ENCODE assay signal across 2 cellular contexts in the genomic region with DNA sequence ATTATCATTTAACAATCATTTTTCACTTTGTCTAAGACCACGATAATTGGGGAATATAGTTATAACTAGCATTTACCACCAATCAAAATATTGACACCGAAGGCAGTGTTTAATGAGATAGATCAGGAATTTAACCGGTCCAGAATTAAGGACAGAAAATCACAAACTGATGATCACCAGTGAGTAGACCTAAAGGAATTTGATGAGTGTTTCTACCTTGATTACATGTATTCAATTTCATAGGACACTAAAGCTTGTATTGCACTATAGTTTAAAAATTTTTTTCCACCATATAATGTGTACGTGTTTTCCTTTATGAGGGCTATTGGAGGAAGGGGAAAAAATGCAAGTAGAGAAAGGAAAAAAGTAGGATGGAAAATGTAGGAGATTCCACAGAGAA.
TF ChIP-seq lines count a peak whose summit lies in the region.

No MANE protein-coding gene starts in this region.

TF ChIP-seq in SK-N-SH, 30 proteins besides CTCF, POLR2A, EP300 and RAD21:
- TF ChIP-seq ZBTB33 (IDR thresholded peaks at IDR 0.05; ENCODE audit: borderline replicate concordance, low read depth) (no peak), JUND (IDR thresholded peaks at IDR 0.05) (0 out of 2 replicates have a peak, but pooled peaks have one; percentile 21)

TF ChIP-seq in SK-N-SH treated with all-trans-retinoic acid at 6 μM for 48 hours, 23 proteins besides CTCF, POLR2A, EP300 and RAD21:
- TF ChIP-seq CSRNP3 (CRISPR knock-in tag; IDR thresholded peaks at IDR 0.05) (no peak), TOX (CRISPR knock-in tag; IDR thresholded peaks at IDR 0.05; ENCODE audit: borderline replicate concordance) (no peak)
